ENCODE assay signal across 1 cellular context in the genomic region with DNA sequence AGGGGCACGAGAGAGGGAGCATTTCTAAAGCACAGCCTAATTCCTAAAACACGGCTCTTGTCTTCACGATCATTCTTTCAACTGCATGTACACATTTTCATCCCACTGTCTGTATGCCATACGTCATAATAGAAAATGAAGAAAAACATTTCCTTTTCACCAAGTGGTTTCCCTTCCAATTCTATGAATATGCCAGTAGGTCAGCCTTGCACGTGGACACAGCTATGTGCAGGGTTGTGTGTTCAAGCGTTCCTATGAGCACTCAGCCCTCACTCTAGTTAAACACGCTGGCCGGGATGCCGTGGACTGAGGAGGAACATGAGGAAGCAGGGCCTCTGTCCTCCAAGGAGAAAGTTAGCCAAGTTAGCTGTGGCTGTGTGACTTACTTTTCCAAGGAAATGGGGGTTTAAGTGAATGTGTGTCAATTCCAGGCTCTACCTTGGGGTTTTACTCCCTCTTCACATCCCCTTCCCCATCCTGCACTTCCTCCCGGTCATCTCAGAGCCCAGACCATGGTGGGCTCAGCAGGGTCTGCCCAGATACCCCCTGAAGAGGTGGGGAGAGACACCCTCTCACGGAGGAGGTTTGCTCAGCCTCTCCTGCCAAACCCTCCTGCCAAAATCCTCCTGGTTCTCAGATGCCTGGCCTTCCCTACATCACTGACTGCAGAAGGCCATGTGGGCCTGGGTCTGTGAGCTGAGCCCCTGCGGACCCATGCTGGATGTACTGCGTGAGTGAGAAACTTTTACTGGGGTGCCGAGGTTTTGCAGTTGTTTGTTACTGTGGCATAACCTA.
TF ChIP-seq lines count a peak whose summit lies in the region.

No MANE protein-coding gene starts in this region.

TF ChIP-seq in HepG2, 621 proteins besides CTCF, POLR2A, EP300 and RAD21 (continued from another document):
- TF ChIP-seq, protein P1, sequence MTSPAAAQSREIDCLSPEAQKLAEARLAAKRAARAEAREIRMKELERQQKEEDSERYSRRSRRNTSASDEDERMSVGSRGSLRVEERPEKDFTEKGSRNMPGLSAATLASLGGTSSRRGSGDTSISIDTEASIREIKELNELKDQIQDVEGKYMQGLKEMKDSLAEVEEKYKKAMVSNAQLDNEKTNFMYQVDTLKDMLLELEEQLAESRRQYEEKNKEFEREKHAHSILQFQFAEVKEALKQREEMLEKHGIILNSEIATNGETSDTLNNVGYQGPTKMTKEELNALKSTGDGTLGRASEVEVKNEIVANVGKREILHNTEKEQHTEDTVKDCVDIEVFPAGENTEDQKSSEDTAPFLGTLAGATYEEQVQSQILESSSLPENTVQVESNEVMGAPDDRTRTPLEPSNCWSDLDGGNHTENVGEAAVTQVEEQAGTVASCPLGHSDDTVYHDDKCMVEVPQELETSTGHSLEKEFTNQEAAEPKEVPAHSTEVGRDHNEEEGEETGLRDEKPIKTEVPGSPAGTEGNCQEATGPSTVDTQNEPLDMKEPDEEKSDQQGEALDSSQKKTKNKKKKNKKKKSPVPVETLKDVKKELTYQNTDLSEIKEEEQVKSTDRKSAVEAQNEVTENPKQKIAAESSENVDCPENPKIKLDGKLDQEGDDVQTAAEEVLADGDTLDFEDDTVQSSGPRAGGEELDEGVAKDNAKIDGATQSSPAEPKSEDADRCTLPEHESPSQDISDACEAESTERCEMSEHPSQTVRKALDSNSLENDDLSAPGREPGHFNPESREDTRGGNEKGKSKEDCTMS (CRISPR knock-in tag; conservative IDR thresholded peaks at IDR 0.05) = no peak
- TF ChIP-seq DR1 (CRISPR knock-in tag; IDR thresholded peaks at IDR 0.05) (no peak), HDAC1 (CRISPR knock-in tag; IDR thresholded peaks at IDR 0.05) (no peak), ZNF446 (CRISPR knock-in tag; IDR thresholded peaks at IDR 0.05) (no peak), TEAD3 (CRISPR knock-in tag; optimal IDR thresholded peaks at IDR 0.05; ENCODE audit: borderline replicate concordance) (no peak), KLF12 (CRISPR knock-in tag; IDR thresholded peaks at IDR 0.05; ENCODE audit: borderline replicate concordance) (no peak), ZNF282 (IDR thresholded peaks at IDR 0.05; ENCODE audit: partially characterized antibody) (no peak)
- TF ChIP-seq, protein P2, sequence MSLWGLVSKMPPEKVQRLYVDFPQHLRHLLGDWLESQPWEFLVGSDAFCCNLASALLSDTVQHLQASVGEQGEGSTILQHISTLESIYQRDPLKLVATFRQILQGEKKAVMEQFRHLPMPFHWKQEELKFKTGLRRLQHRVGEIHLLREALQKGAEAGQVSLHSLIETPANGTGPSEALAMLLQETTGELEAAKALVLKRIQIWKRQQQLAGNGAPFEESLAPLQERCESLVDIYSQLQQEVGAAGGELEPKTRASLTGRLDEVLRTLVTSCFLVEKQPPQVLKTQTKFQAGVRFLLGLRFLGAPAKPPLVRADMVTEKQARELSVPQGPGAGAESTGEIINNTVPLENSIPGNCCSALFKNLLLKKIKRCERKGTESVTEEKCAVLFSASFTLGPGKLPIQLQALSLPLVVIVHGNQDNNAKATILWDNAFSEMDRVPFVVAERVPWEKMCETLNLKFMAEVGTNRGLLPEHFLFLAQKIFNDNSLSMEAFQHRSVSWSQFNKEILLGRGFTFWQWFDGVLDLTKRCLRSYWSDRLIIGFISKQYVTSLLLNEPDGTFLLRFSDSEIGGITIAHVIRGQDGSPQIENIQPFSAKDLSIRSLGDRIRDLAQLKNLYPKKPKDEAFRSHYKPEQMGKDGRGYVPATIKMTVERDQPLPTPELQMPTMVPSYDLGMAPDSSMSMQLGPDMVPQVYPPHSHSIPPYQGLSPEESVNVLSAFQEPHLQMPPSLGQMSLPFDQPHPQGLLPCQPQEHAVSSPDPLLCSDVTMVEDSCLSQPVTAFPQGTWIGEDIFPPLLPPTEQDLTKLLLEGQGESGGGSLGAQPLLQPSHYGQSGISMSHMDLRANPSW (CRISPR knock-in tag; IDR thresholded peaks at IDR 0.05; ENCODE audit: borderline replicate concordance) = no peak
